ENCODE assay signal across 8 cellular contexts in the genomic region with DNA sequence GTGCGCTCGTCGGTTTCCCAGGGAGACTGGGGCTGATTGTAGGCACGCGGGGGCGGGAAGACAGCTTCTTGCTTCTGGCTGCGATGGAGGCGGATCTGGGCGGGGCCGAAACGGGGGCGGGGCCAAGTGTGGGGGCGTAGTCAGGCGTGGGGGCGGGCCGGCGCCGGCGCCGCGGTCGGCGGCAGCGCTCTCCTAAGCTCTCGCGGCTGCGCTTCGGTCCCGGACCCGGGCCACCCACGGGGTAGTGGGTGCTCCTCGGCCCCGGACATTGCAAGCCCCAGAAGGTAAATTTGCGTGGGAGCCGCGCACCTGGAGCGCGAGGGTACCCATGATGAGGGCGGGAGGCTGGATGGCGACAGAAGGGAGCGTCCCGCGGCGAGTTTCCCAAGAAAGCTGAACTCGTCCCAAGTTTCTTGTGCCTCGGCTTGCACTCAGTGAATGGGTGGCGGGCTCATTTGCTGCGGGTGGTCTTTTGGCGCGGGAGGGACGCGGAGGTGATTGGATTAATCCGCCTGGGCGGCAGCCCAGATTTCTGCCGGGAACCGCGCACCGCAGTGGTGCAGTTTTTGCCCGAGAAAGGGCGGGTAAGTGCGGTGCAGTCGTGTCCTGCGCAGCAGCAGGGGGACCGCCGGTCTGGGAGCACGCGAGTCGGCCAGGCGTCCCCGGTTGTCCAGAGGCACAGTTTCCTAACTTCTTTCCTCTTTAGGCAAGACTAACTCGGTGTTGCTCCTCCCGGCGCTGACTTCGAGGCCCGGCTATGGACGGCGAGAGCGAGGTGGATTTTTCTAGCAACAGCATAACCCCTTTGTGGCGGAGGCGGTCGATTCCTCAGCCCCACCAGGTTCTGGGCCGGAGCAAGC. TPM values are rescaled to one million over a fixed set of nuclear protein-coding genes. Genes with fewer than 3 reads are reported as not detected.
DNase-seq lines count a peak whose midpoint lies in the region; ATAC-seq, FAIRE-seq and TF ChIP-seq lines count a peak whose summit lies in the region.

A gene with protein sequence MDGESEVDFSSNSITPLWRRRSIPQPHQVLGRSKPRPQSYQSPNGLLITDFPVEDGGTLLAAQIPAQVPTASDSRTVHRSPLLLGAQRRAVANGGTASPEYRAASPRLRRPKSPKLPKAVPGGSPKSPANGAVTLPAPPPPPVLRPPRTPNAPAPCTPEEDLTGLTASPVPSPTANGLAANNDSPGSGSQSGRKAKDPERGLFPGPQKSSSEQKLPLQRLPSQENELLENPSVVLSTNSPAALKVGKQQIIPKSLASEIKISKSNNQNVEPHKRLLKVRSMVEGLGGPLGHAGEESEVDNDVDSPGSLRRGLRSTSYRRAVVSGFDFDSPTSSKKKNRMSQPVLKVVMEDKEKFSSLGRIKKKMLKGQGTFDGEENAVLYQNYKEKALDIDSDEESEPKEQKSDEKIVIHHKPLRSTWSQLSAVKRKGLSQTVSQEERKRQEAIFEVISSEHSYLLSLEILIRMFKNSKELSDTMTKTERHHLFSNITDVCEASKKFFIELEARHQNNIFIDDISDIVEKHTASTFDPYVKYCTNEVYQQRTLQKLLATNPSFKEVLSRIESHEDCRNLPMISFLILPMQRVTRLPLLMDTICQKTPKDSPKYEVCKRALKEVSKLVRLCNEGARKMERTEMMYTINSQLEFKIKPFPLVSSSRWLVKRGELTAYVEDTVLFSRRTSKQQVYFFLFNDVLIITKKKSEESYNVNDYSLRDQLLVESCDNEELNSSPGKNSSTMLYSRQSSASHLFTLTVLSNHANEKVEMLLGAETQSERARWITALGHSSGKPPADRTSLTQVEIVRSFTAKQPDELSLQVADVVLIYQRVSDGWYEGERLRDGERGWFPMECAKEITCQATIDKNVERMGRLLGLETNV (plus strand): TSS at position 155 of the 860 bp plus-strand sequence. CDS start 603 bp downstream, at position 758.

- peak; percentile 83 for DNase-seq in HTR-8/SVneo (ENCODE audit: insufficient read length, low spot score)
- DNase-seq in SHP77 (lab: John Stamatoyannopoulos, UW) = peak; percentile 33 to 60
- peak; percentile 34 for DNase-seq in activated gamma-delta T cell treated with anti-CD3 and anti-CD28 coated beads, Interleukin-2, amount 50 U/mL, for 16 hours (ENCODE audit: low read depth)
- DNase-seq in nucleus accumbens (lab: John Stamatoyannopoulos, UW) = peak in 53 of 56 donors; percentile 15 to 92 (median 72)

- peaks cover 0 to 36% (median 6%) of the 10 kb centered on the region in 3 donors for H3K4me1 ChIP-seq in gastroesophageal sphincter

- no peak for TF ChIP-seq EP300 in gastroesophageal sphincter (IDR thresholded peaks at IDR 0.05)

- no CpG with 5 or more reads among the region's 82 CpGs for WGBS in gastroesophageal sphincter (ENCODE audit: low coverage in 1 of 2), 2 donors

- H3K27ac ChIP-seq in C4-2B (peak within 1 kb of the TSS; percentile 94), gastroesophageal sphincter (peak within 1 kb of the TSS; percentile 77 to 89 (median 83))

- H3K36me3 ChIP-seq in gastroesophageal sphincter = no peaks in the 10 kb centered on the region

- no peak; the same call in 1 of the 2 replicates for TF ChIP-seq CTCF in C4-2B (conservative IDR thresholded peaks at IDR 0.05)
- no peak for TF ChIP-seq CTCF in gastroesophageal sphincter (IDR thresholded peaks at IDR 0.05)
- no peak for TF ChIP-seq CTCF in subcutaneous adipose tissue (IDR thresholded peaks at IDR 0.05; ENCODE audit: low read depth)

- FAIRE-seq in HTR-8/SVneo (lab: Jason Lieb, UNC) = no peak

- no peaks in the 10 kb centered on the region for H3K27me3 ChIP-seq in gastroesophageal sphincter

- TF ChIP-seq POLR2A in gastroesophageal sphincter (IDR thresholded peaks at IDR 0.05) = peak; percentile 63 to 64

- no peaks in the 10 kb centered on the region for H3K9me3 ChIP-seq in gastroesophageal sphincter

- peak within 1 kb of the TSS; percentile 85 to 89 for H3K4me3 ChIP-seq in gastroesophageal sphincter

- ATAC-seq in GM19463 (IDR thresholded peaks at IDR 0.05; ENCODE audit: unreplicated experiment) = peak; percentile 69
- ATAC-seq in gastroesophageal sphincter = peak; percentile 93

RNA-seq across cellular contexts. Expression of the gene that starts here (rescaled TPM):
- total RNA-seq in gastroesophageal sphincter (100 to 1,000 TPM in 3 of 4 donors, 10 to 100 TPM in 1; 79.3 to 154 (median 133) TPM), subcutaneous adipose tissue (10 to 100 TPM; 18.5 to 45.2 (median 26.3) TPM)

Comparison
In these comparisons a context has a peak if more than half of its experiments do, and no peak if none do; other contexts are left out.
1. Peak in every context shown above with its lines: DNase-seq, ATAC-seq, H3K4me3 ChIP-seq and H3K27ac ChIP-seq.